7 cellular contexts compared by ENCODE assay signal in genomic region chr1:167127661-167128060, GRCh38. TPM values are rescaled to one million over a fixed set of nuclear protein-coding genes. Genes with fewer than 3 reads are reported as not detected.
"Had no signal": no experiment of that assay in that cellular context is flagged by ENCODE, and none has a peak within 500 bp of the region (broad histone marks: within the 10 kb centered on the region; RNA-seq: fewer than 3 reads in every experiment).

No MANE protein-coding gene starts in this region.

- H2AFZ ChIP-seq: GM23248 had no signal

- H3K9ac ChIP-seq: GM23248 had no signal

- DNase-seq: GM23248, GOT3, H7, HCEC 1CT, IMR-90, KG1 had no signal

- ATAC-seq: K562 had no signal

- H3K4me3 ChIP-seq: GM23248, K562 had no signal

- H3K27ac ChIP-seq: GM23248 had no signal

RNA-seq across cellular contexts. Expression of gene STYXL2, which starts 33.8 kb away (rescaled TPM):
- polyA plus RNA-seq: GM23248, IMR-90, K562 had no signal

RNA-seq across cellular contexts. Expression of gene GPA33, which starts 37.5 kb away (rescaled TPM):
- polyA plus RNA-seq: GM23248, IMR-90, K562 had no signal
